Comparison of ENCODE assay signal across 10 cellular contexts in genomic region chr5:170306381-170306790, GRCh38. TPM values are rescaled to one million over a fixed set of nuclear protein-coding genes. Genes with fewer than 3 reads are reported as not detected.
DNase-seq lines count a peak whose midpoint lies in the region; ATAC-seq and TF ChIP-seq lines count a peak whose summit lies in the region.
"Had no signal": no experiment of that assay in that cellular context is flagged by ENCODE, and none has a peak within 500 bp of the region (broad histone marks: within the 10 kb centered on the region; RNA-seq: fewer than 3 reads in every experiment).

No MANE protein-coding gene starts in this region.

- TF ChIP-seq CTCF in sigmoid colon (IDR thresholded peaks at IDR 0.05), result no peak
- TF ChIP-seq CTCF in osteocyte (IDR thresholded peaks at IDR 0.05), result no peak

- peak; percentile 50 to 68 for ATAC-seq in activated CD4-positive, CD25-positive, alpha-beta regulatory T cell treated with anti-CD3 and anti-CD28 coated beads, Interleukin-2, amount 50 U/mL, for 24 hours
- ATAC-seq in HG03095 (IDR thresholded peaks at IDR 0.05; ENCODE audit: unreplicated experiment) (peak; percentile 63), HG02870 (IDR thresholded peaks at IDR 0.05; ENCODE audit: unreplicated experiment) (no peak)

- H3K27me3 ChIP-seq in sigmoid colon, result no peaks in the 10 kb centered on the region

- no peaks in the 10 kb centered on the region for H3K9me3 ChIP-seq in sigmoid colon

- H3K9me3 Mint-ChIP-seq in activated T-helper 2 cell treated with anti-CD3 and anti-CD28 coated beads, Interferon-gamma antibody, Interleukin-2, Interleukin-4, amounts not matched to agents 10 μg/mL and 5 μg/mL and 100 μg/mL, durations not matched to agents 14 hours and 24 hours and 36 hours, result no peaks in the 10 kb centered on the region
- no peaks in the 10 kb centered on the region for H3K9me3 Mint-ChIP-seq in osteocyte (ENCODE audit: unreplicated experiment)
- H3K9me3 Mint-ChIP-seq: CD4-positive, CD25-positive, alpha-beta regulatory T cell had no signal

- TF ChIP-seq EP300 in sigmoid colon (IDR thresholded peaks at IDR 0.05), result no peak

- H3K4me3 Mint-ChIP-seq in activated T-helper 2 cell treated with anti-CD3 and anti-CD28 coated beads, Interferon-gamma antibody, Interleukin-2, Interleukin-4, amounts not matched to agents 10 μg/mL and 5 μg/mL and 100 μg/mL, durations not matched to agents 14 hours and 24 hours and 36 hours (ENCODE audit: low read depth), result no peak overlapping the region
- H3K4me3 Mint-ChIP-seq in osteocyte (ENCODE audit: unreplicated experiment), result no peak overlapping the region

- no peaks in the 10 kb centered on the region for H3K36me3 ChIP-seq in sigmoid colon

- no peak for DNase-seq in activated CD4-positive, CD25-positive, alpha-beta regulatory T cell (lab: John Stamatoyannopoulos, UW)
- DNase-seq in activated T-helper 2 cell treated with anti-CD3 and anti-CD28 coated beads, Interferon-gamma antibody, Interleukin-2, Interleukin-4, amounts not matched to agents 10 μg/mL and 5 μg/mL and 100 μg/mL, durations not matched to agents 14 hours and 24 hours and 36 hours (ENCODE audit: low spot score), result no peak
- DNase-seq in sigmoid colon (peak; percentile 86), osteocyte (ENCODE audit: extremely low spot score, unreplicated experiment) (no peak), NCI-H2227 treated with DMSO at 0.1 percent for 48 hours (lab: John Stamatoyannopoulos, UW) (no peak)
- DNase-seq: CD4-positive, CD25-positive, alpha-beta regulatory T cell had no signal

- H3K4me3 ChIP-seq in sigmoid colon, result no peak overlapping the region

- H3K27ac Mint-ChIP-seq in activated T-helper 2 cell treated with anti-CD3 and anti-CD28 coated beads, Interferon-gamma antibody, Interleukin-2, Interleukin-4, amounts not matched to agents 10 μg/mL and 5 μg/mL and 100 μg/mL, durations not matched to agents 14 hours and 24 hours and 36 hours, result peak overlapping the region; percentile 24
- H3K27ac Mint-ChIP-seq in osteocyte (ENCODE audit: unreplicated experiment), result no peak overlapping the region

- WGBS in sigmoid colon, 2 donors, result 49 to 53% methylated on average over 4 of the region's 4 CpGs

- peaks cover 60% of the 10 kb centered on the region for H3K4me1 Mint-ChIP-seq in activated T-helper 2 cell treated with anti-CD3 and anti-CD28 coated beads, Interferon-gamma antibody, Interleukin-2, Interleukin-4, amounts not matched to agents 10 μg/mL and 5 μg/mL and 100 μg/mL, durations not matched to agents 14 hours and 24 hours and 36 hours (ENCODE audit: low read depth)
- H3K4me1 Mint-ChIP-seq in osteocyte (ENCODE audit: unreplicated experiment), result no peaks in the 10 kb centered on the region

- no peaks in the 10 kb centered on the region for H3K27me3 Mint-ChIP-seq in activated T-helper 2 cell treated with anti-CD3 and anti-CD28 coated beads, Interferon-gamma antibody, Interleukin-2, Interleukin-4, amounts not matched to agents 10 μg/mL and 5 μg/mL and 100 μg/mL, durations not matched to agents 14 hours and 24 hours and 36 hours (ENCODE audit: low read depth)
- peaks cover 32% of the 10 kb centered on the region for H3K27me3 Mint-ChIP-seq in osteocyte (ENCODE audit: unreplicated experiment)
- H3K27me3 Mint-ChIP-seq: CD4-positive, CD25-positive, alpha-beta regulatory T cell had no signal

- peaks cover 0 to 39% (median 24%) of the 10 kb centered on the region in 4 donors for H3K4me1 ChIP-seq in sigmoid colon

- peaks cover 2% of the 10 kb centered on the region for H3K36me3 Mint-ChIP-seq in activated T-helper 2 cell treated with anti-CD3 and anti-CD28 coated beads, Interferon-gamma antibody, Interleukin-2, Interleukin-4, amounts not matched to agents 10 μg/mL and 5 μg/mL and 100 μg/mL, durations not matched to agents 14 hours and 24 hours and 36 hours (ENCODE audit: low read depth)
- no peaks in the 10 kb centered on the region for H3K36me3 Mint-ChIP-seq in osteocyte (ENCODE audit: unreplicated experiment)
- H3K36me3 Mint-ChIP-seq: CD4-positive, CD25-positive, alpha-beta regulatory T cell had no signal

- peak overlapping the region; percentile 55 to 72 (median 60) for H3K27ac ChIP-seq in sigmoid colon

- TF ChIP-seq POLR2A in sigmoid colon (IDR thresholded peaks at IDR 0.05), result no peak

- intact Hi-C loops in activated T-helper 2 cell treated with anti-CD3 and anti-CD28 coated beads, Interferon-gamma antibody, Interleukin-2, Interleukin-4, amounts not matched to agents 10 μg/mL and 5 μg/mL and 100 μg/mL, durations not matched to agents 14 hours and 24 hours and 36 hours (cut with micrococcal nuclease), result no loop called here
- intact Hi-C loops in sigmoid colon (cut with DNase I), result loop anchor here (5.0 kb wide), 1 partner anchor 39 kb away; no protein-coding TSS in a partner anchor

RNA-seq across cellular contexts. Expression of gene LCP2, which starts 8.8 kb away (rescaled TPM):
- total RNA-seq in activated T-helper 2 cell treated with anti-CD3 and anti-CD28 coated beads, Interferon-gamma antibody, Interleukin-2, Interleukin-4, amounts not matched to agents 10 μg/mL and 5 μg/mL and 100 μg/mL, durations not matched to agents 14 hours and 24 hours and 36 hours, result 239 and 254 TPM in 2 replicates
- total RNA-seq in sigmoid colon (10 to 100 TPM; 10.2 to 17.2 (median 13.6) TPM), osteocyte (not detected in 2 replicates)
- 10 to 100 TPM in 1 of 3 donors, 1 to 10 TPM in 2; 5.4 to 22.3 (median 8.6) TPM for polyA plus RNA-seq in sigmoid colon
- polyA plus RNA-seq: neural cell had no signal

Comparison
In these comparisons a context has a peak if more than half of its experiments do, and no peak if none do; other contexts are left out.
1. RNA of gene LCP2, which starts 8.8 kb away (total RNA-seq): 239 to 254 TPM in activated T-helper 2 cell treated with anti-CD3 and anti-CD28 coated beads, Interferon-gamma antibody, Interleukin-2, Interleukin-4, amounts not matched to agents 10 μg/mL and 5 μg/mL and 100 μg/mL, durations not matched to agents 14 hours and 24 hours and 36 hours; 10.2 to 17.2 TPM in sigmoid colon and not detected in osteocyte; every median in the first group is over 10 times any median in the second.